Comparison of ENCODE assay signal across 12 cellular contexts in genomic region chr20:47546184-47547033, GRCh38. TPM values are rescaled to one million over a fixed set of nuclear protein-coding genes. Genes with fewer than 3 reads are reported as not detected.
A peak's percentile ranks its signal among the peaks of the same experiment; 100 is the strongest.
DNase-seq lines count a peak whose midpoint lies in the region; ATAC-seq, FAIRE-seq and TF ChIP-seq lines count a peak whose summit lies in the region.
"Had no signal": no experiment of that assay in that cellular context is flagged by ENCODE, and none has a peak within 500 bp of the region (broad histone marks: within the 10 kb centered on the region; RNA-seq: fewer than 3 reads in every experiment).

No MANE protein-coding gene starts in this region.

- H3K4me1 ChIP-seq in keratinocyte (ENCODE audit: control insufficient read depth, extremely low read depth, insufficient read depth, low read length) = peaks cover 33% of the 10 kb centered on the region

- peak overlapping the region; percentile 71 for H3K27ac ChIP-seq in keratinocyte (ENCODE audit: control insufficient read depth, insufficient read depth, low read length)
- H3K27ac ChIP-seq: thoracic aorta had no signal

- H3K36me3 ChIP-seq in keratinocyte (ENCODE audit: control insufficient read depth in 2 of 2, extremely low read depth in 1 of 2, insufficient read depth in 2 of 2, low read length in 2 of 2) = no peaks in the 10 kb centered on the region
- H3K36me3 ChIP-seq: thoracic aorta had no signal

- peaks cover 73% of the 10 kb centered on the region for H3K4me1 Mint-ChIP-seq in activated naive CD8-positive, alpha-beta T cell treated with anti-CD3 and anti-CD28 coated beads, Interleukin-2, amount 50 U/mL, for 24 hours

- H3K27ac Mint-ChIP-seq in activated naive CD8-positive, alpha-beta T cell treated with anti-CD3 and anti-CD28 coated beads, Interleukin-2, amount 50 U/mL, for 24 hours = peak overlapping the region; percentile 53

- no peaks in the 10 kb centered on the region for H3K27me3 Mint-ChIP-seq in activated naive CD8-positive, alpha-beta T cell treated with anti-CD3 and anti-CD28 coated beads, Interleukin-2, amount 50 U/mL, for 24 hours

- peaks cover 50% of the 10 kb centered on the region for H3K36me3 Mint-ChIP-seq in activated naive CD8-positive, alpha-beta T cell treated with anti-CD3 and anti-CD28 coated beads, Interleukin-2, amount 50 U/mL, for 24 hours (ENCODE audit: low read depth)

- H2AFZ ChIP-seq in keratinocyte (ENCODE audit: control insufficient read depth, low read length) = no peak overlapping the region

- FAIRE-seq in keratinocyte (lab: Jason Lieb, UNC) = peak; percentile 71

- H3K9me3 ChIP-seq in keratinocyte (ENCODE audit: control insufficient read depth, low read depth, low read length) = no peaks in the 10 kb centered on the region
- H3K9me3 ChIP-seq: thoracic aorta had no signal

- peaks cover 54% of the 10 kb centered on the region for H3K79me2 ChIP-seq in keratinocyte (ENCODE audit: control insufficient read depth, insufficient read depth, low read length)

- no peak overlapping the region for H3K4me3 Mint-ChIP-seq in activated naive CD8-positive, alpha-beta T cell treated with anti-CD3 and anti-CD28 coated beads, Interleukin-2, amount 50 U/mL, for 24 hours
- H3K4me3 Mint-ChIP-seq: neural crest cell had no signal

- POLR2A ChIA-PET in AG04449 (lab: Yijun Ruan, JAX) = no interaction called here
- POLR2A ChIA-PET in GM10248 (lab: Yijun Ruan, JAX) = no interaction called here

- peaks cover 4% of the 10 kb centered on the region for H4K20me1 ChIP-seq in keratinocyte (ENCODE audit: control insufficient read depth, extremely low read depth, insufficient read depth, low read length)

- H3K4me2 ChIP-seq in keratinocyte (ENCODE audit: control insufficient read depth, extremely low read depth, insufficient read depth, low read depth, low read length) = peak overlapping the region; percentile 69

- H3K9ac ChIP-seq in keratinocyte (ENCODE audit: control insufficient read depth, extremely low read depth, insufficient read depth, low read length) = peak overlapping the region; percentile 22

- TF ChIP-seq CTCF in AG04449 (IDR thresholded peaks at IDR 0.05; ENCODE audit: insufficient read depth, low read length, missing control alignments) (no peak), keratinocyte (optimal IDR thresholded peaks at IDR 0.05 in 1 of 3, IDR thresholded peaks at IDR 0.05 in 1 of 3, conservative IDR thresholded peaks at IDR 0.05 in 1 of 3; ENCODE audit: extremely low read depth in 1 of 3, insufficient read depth in 2 of 3, low read length in 3 of 3) (no peak), GM10248 (IDR thresholded peaks at IDR 0.05; ENCODE audit: control extremely low read depth, extremely low read depth, low read depth, missing control alignments) (no peak)

- H3K4me3 ChIP-seq in AG04449 (ENCODE audit: low read depth, low read length) (peak overlapping the region; percentile 20; the same call in 1 of the 2 replicates), keratinocyte (ENCODE audit: control insufficient read depth in 2 of 3, extremely low read depth in 1 of 3, insufficient read depth in 2 of 3, low read depth in 1 of 3, low read length in 3 of 3) (peak overlapping the region in 2 of 3 experiments; percentile 19 to 25)
- H3K4me3 ChIP-seq: thoracic aorta had no signal

- ATAC-seq in activated naive CD8-positive, alpha-beta T cell treated with anti-CD3 and anti-CD28 coated beads, Interleukin-2, amount 50 U/mL, for 24 hours = no peak

- dilution Hi-C loops in keratinocyte (cut with MboI; ENCODE audit: extremely low pct_ligation_motif_present, low sequenced_read_pairs) = no loop called here

- H3K27me3 ChIP-seq in keratinocyte (ENCODE audit: control insufficient read depth, extremely low read depth, insufficient read depth, low read length) = no peaks in the 10 kb centered on the region

- CTCF ChIA-PET in AG04449 (lab: Yijun Ruan, JAX) (no interaction called here), GM10248 (lab: Yijun Ruan, JAX) (interaction anchor here (1.5 to 3.2 kb wide), 2 partner anchors 16 to 20 kb away, joined by 3 to 10 read pairs; no protein-coding TSS in a partner anchor)

- peak; percentile 86 for DNase-seq in AG04449 (ENCODE audit: low read depth, low spot score)
- DNase-seq in GM03348 (ENCODE audit: low spot score) = peak; percentile 55
- DNase-seq in activated naive CD8-positive, alpha-beta T cell treated with anti-CD3 and anti-CD28 coated beads, Interleukin-2, amount 50 U/mL, for 24 hours = no peak
- peak; percentile 23 for DNase-seq in keratinocyte (ENCODE audit: low read depth, low spot score)
- no peak for DNase-seq in GM10248 (ENCODE audit: extremely low spot score)
- no peak for DNase-seq in NCI-H1436 treated with DMSO at 0.1 percent for 48 hours (lab: John Stamatoyannopoulos, UW)
- DNase-seq in GM19240 (ENCODE audit: insufficient read length, low spot score) = no peak
- DNase-seq in activated effector memory CD4-positive, alpha-beta T cell treated with Interleukin-2 at 50 U/mL for 16 hours = no peak
- DNase-seq: Karpas-422, NCI-H748 treated with DMSO at 0.1 percent for 48 hours had no signal

- H3K9me1 ChIP-seq in keratinocyte (ENCODE audit: control insufficient read depth, extremely low read depth, insufficient read depth, low read length) = peaks cover 2% of the 10 kb centered on the region

- no peaks in the 10 kb centered on the region for H3K9me3 Mint-ChIP-seq in activated naive CD8-positive, alpha-beta T cell treated with anti-CD3 and anti-CD28 coated beads, Interleukin-2, amount 50 U/mL, for 24 hours
- H3K9me3 Mint-ChIP-seq: neural crest cell had no signal

RNA-seq across cellular contexts. Expression of gene NCOA3, which starts 44.7 kb away (rescaled TPM):
- polyA plus RNA-seq in keratinocyte = 23.1 to 30.9 TPM (median 25.8 TPM) in 3 replicates
- polyA plus RNA-seq in keratinocyte (2011; ENCODE audit: low read depth) = 19.5 TPM
- polyA plus RNA-seq in keratinocyte (2011; cell fraction: cytosol; rRNA removed) = 13.5 and 24.9 TPM in 2 replicates
- 39.8 and 48.8 TPM in 2 replicates for polyA plus RNA-seq in keratinocyte (2011; cell fraction: nucleus; rRNA removed)
- polyA plus RNA-seq in keratinocyte (2012; ENCODE audit: low replicate concordance) = 14.5 and 16.8 TPM in 2 replicates
- 28.3 to 64.9 TPM (median 62.5 TPM) in 3 replicates for polyA minus RNA-seq in keratinocyte
- polyA minus RNA-seq in keratinocyte (2011; cell fraction: cytosol; rRNA and poly(A)+ RNA removed) = 30.1 TPM
- polyA minus RNA-seq in keratinocyte (2011; cell fraction: nucleus; rRNA and poly(A)+ RNA removed) = 49.8 and 96.1 TPM in 2 replicates

Comparison
In these comparisons a context has a peak if more than half of its experiments do, and no peak if none do; other contexts are left out.
1. DNase-seq: peak in AG04449 (single experiment), GM03348 (single experiment) and keratinocyte (single experiment); none in activated naive CD8-positive, alpha-beta T cell treated with anti-CD3 and anti-CD28 coated beads, Interleukin-2, amount 50 U/mL, for 24 hours (single experiment), GM10248 (single experiment), NCI-H1436 treated with DMSO at 0.1 percent for 48 hours (single experiment), GM19240 (single experiment) and activated effector memory CD4-positive, alpha-beta T cell treated with Interleukin-2 at 50 U/mL for 16 hours (single experiment).